1 cellular context compared by ENCODE assay signal in the genomic region with DNA sequence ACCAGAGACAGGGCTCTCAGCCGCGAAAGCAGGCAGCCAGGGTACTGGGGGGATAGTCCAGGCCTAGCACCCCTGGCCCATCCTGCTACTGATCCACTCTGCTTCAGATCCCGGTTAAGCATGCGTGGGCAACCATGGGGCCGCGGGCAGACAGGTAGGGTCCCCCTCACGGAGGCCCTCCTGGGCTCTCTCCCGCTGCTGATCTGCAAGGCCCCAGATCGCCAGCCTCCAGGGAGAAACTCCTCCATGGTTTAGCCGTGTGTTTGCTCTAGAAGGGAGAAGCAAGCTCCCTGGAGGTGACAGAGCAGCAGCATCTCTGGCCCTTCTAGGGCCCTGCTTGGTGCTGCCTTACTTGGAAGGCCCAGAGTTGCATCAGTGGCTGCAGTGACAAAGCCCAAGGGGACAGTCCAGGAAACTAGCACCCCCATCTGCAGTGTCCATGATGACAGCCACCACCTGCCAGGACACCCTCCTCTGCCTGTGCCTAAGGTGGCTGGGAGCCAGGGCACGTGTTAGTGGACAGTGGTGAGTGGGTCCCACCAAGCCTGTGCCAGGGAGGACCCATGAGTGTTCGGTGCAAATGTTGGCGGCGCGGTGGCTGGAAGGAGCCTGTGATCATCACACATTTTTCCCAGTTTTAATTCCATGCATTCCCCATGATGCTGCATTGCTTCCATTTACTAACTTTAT.
A peak's percentile ranks its signal among the peaks of the same experiment; 100 is the strongest.
TF ChIP-seq lines count a peak whose summit lies in the region.

No MANE protein-coding gene starts in this region.

TF ChIP-seq in K562, 482 proteins besides CTCF, POLR2A, EP300 and RAD21:
- no peak for TF ChIP-seq FOXJ3 (CRISPR knock-in tag; IDR thresholded peaks at IDR 0.05)
- 0 out of 2 replicates have a peak, but pooled peaks have one; percentile 41 for TF ChIP-seq ZNF76 (CRISPR knock-in tag; IDR thresholded peaks at IDR 0.05; ENCODE audit: borderline replicate concordance)
- peak; percentile 57 for TF ChIP-seq RBFOX2 (IDR thresholded peaks at IDR 0.05; ENCODE audit: low read depth, low read length)
- TF ChIP-seq, protein P1, sequence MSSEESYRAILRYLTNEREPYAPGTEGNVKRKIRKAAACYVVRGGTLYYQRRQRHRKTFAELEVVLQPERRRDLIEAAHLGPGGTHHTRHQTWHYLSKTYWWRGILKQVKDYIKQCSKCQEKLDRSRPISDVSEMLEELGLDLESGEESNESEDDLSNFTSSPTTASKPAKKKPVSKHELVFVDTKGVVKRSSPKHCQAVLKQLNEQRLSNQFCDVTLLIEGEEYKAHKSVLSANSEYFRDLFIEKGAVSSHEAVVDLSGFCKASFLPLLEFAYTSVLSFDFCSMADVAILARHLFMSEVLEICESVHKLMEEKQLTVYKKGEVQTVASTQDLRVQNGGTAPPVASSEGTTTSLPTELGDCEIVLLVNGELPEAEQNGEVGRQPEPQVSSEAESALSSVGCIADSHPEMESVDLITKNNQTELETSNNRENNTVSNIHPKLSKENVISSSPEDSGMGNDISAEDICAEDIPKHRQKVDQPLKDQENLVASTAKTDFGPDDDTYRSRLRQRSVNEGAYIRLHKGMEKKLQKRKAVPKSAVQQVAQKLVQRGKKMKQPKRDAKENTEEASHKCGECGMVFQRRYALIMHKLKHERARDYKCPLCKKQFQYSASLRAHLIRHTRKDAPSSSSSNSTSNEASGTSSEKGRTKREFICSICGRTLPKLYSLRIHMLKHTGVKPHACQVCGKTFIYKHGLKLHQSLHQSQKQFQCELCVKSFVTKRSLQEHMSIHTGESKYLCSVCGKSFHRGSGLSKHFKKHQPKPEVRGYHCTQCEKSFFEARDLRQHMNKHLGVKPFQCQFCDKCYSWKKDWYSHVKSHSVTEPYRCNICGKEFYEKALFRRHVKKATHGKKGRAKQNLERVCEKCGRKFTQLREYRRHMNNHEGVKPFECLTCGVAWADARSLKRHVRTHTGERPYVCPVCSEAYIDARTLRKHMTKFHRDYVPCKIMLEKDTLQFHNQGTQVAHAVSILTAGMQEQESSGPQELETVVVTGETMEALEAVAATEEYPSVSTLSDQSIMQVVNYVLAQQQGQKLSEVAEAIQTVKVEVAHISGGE (CRISPR knock-in tag; IDR thresholded peaks at IDR 0.05) = no peak
- TF ChIP-seq, protein P2, sequence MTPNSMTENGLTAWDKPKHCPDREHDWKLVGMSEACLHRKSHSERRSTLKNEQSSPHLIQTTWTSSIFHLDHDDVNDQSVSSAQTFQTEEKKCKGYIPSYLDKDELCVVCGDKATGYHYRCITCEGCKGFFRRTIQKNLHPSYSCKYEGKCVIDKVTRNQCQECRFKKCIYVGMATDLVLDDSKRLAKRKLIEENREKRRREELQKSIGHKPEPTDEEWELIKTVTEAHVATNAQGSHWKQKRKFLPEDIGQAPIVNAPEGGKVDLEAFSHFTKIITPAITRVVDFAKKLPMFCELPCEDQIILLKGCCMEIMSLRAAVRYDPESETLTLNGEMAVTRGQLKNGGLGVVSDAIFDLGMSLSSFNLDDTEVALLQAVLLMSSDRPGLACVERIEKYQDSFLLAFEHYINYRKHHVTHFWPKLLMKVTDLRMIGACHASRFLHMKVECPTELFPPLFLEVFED (CRISPR knock-in tag; conservative IDR thresholded peaks at IDR 0.05) = no peak
- TF ChIP-seq ZNF274 (IDR thresholded peaks at IDR 0.05; ENCODE audit: borderline replicate concordance, low read depth, low read length) = no peak
- TF ChIP-seq POLR2G (IDR thresholded peaks at IDR 0.05; ENCODE audit: low read depth, low read length) = peak; percentile 46; the same call in 1 of the 2 replicates
- no peak for TF ChIP-seq ZC3H8 (IDR thresholded peaks at IDR 0.05)
